ENCODE assay signal across 14 cellular contexts in genomic region chr6:159973406-159973805, GRCh38. TPM values are rescaled to one million over a fixed set of nuclear protein-coding genes. Genes with fewer than 3 reads are reported as not detected.
DNase-seq lines count a peak whose midpoint lies in the region; ATAC-seq, FAIRE-seq and TF ChIP-seq lines count a peak whose summit lies in the region.
"Had no signal": no experiment of that assay in that cellular context is flagged by ENCODE, and none has a peak within 500 bp of the region (broad histone marks: within the 10 kb centered on the region; RNA-seq: fewer than 3 reads in every experiment).

No MANE protein-coding gene starts in this region.

- dilution Hi-C loops in IMR-90 (cut with HindIII; ENCODE audit: low sequenced_read_pairs, unreplicated experiment), result no loop called here

- TF ChIP-seq RAD21 in IMR-90 (IDR thresholded peaks at IDR 0.05; ENCODE audit: low read length) (no peak), GM12878 (IDR thresholded peaks at IDR 0.05; ENCODE audit: insufficient read depth, low read depth, low read length) (no peak)

- peaks cover 73% of the 10 kb centered on the region for H3K4me1 Mint-ChIP-seq in T-helper 1 cell treated with Interleukin-12 subunit alpha and Interleukin-12 subunit beta and Interleukin-4 antibody, amounts not matched to agents 30 μg/mL and 1 μg/mL, for 36 hours (ENCODE audit: low read depth)

- H3K18ac ChIP-seq in IMR-90 (ENCODE audit: low read depth, low read length), result no peak overlapping the region
- H3K18ac ChIP-seq in trophoblast cell (ENCODE audit: low read length), result no peak overlapping the region

- H3K4me3 ChIP-seq in IMR-90 (ENCODE audit: insufficient read depth, low read depth, low read length), result no peak overlapping the region
- no peak overlapping the region for H3K4me3 ChIP-seq in GM12878
- H3K4me3 ChIP-seq in trophoblast cell (ENCODE audit: low read depth, low read length), result no peak overlapping the region

- H3K27me3 ChIP-seq in IMR-90 (ENCODE audit: control insufficient read depth, insufficient read depth, low read length), result no peaks in the 10 kb centered on the region
- H3K27me3 ChIP-seq in GM12878 (replicated peaks in 1 of 2; ENCODE audit: control insufficient read depth in 2 of 2, insufficient read depth in 2 of 2, low read length in 1 of 2), result no peaks in the 10 kb centered on the region
- H3K27me3 ChIP-seq in trophoblast cell (ENCODE audit: insufficient read depth, low read length), result no peaks in the 10 kb centered on the region
- H3K27me3 ChIP-seq: foreskin keratinocyte had no signal

- 0 out of 2 replicates have a peak, but pooled peaks cover 1% of the 10 kb centered on the region for H3K36me3 ChIP-seq in IMR-90 (ENCODE audit: control insufficient read depth, insufficient read depth, low read length)
- no peaks in the 10 kb centered on the region for H3K36me3 ChIP-seq in GM12878 (ENCODE audit: control insufficient read depth in 2 of 2, insufficient read depth in 2 of 2, low read length in 1 of 2)
- peaks cover 0 to 7% of the 10 kb centered on the region in 2 experiments for H3K36me3 ChIP-seq in trophoblast cell (ENCODE audit: control insufficient read depth in 1 of 2, insufficient read depth in 2 of 2, low read length in 2 of 2)

- H3K27me3 Mint-ChIP-seq in T-helper 1 cell treated with Interleukin-12 subunit alpha and Interleukin-12 subunit beta and Interleukin-4 antibody, amounts not matched to agents 30 μg/mL and 1 μg/mL, for 36 hours (ENCODE audit: low read depth), result no peaks in the 10 kb centered on the region

- H3K9me3 ChIP-seq in IMR-90 (ENCODE audit: control insufficient read depth, insufficient read depth, low read length), result no peaks in the 10 kb centered on the region
- no peaks in the 10 kb centered on the region for H3K9me3 ChIP-seq in GM12878 (replicated peaks; ENCODE audit: control insufficient read depth, insufficient read depth, low read length)
- no peaks in the 10 kb centered on the region for H3K9me3 ChIP-seq in trophoblast cell (ENCODE audit: insufficient read depth, low read depth, low read length)

- peak overlapping the region; percentile 61 for H3K4me3 Mint-ChIP-seq in T-helper 1 cell treated with Interleukin-12 subunit alpha and Interleukin-12 subunit beta and Interleukin-4 antibody, amounts not matched to agents 30 μg/mL and 1 μg/mL, for 36 hours

- no peak for TF ChIP-seq EP300 in GM12878 (IDR thresholded peaks at IDR 0.05; ENCODE audit: borderline replicate concordance in 1 of 2, control insufficient read depth in 1 of 2, low read depth in 2 of 2, low read length in 2 of 2)

- H3K4ac ChIP-seq in IMR-90 (ENCODE audit: low read depth, low read length), result no peak overlapping the region
- peak overlapping the region; percentile 66 for H3K4ac ChIP-seq in trophoblast cell (ENCODE audit: low read depth, low read length)

- BruUV-seq in IMR-90 (replicated peaks; lab: Mats Ljungman, UMichigan) (no TSS peak), GM12878 (replicated peaks; lab: Mats Ljungman, UMichigan) (no TSS peak)

- peaks cover 93% of the 10 kb centered on the region for H3K79me2 ChIP-seq in GM12878 (ENCODE audit: control insufficient read depth, insufficient read depth, low read length)
- peaks cover 35% of the 10 kb centered on the region for H3K79me2 ChIP-seq in trophoblast cell (ENCODE audit: control insufficient read depth, insufficient read depth, low read length, poor library complexity)

- H3K9ac ChIP-seq in IMR-90 (ENCODE audit: low read depth, low read length) (no peak overlapping the region), GM12878 (ENCODE audit: control insufficient read depth, insufficient read depth, low read length) (no peak overlapping the region), trophoblast cell (ENCODE audit: low read length) (no peak overlapping the region)

- H3K23ac ChIP-seq in IMR-90 (ENCODE audit: low read depth, low read length), result no peak overlapping the region
- H3K23ac ChIP-seq in trophoblast cell (ENCODE audit: low read length), result no peak overlapping the region

- FAIRE-seq in GM12878 (lab: Jason Lieb, UNC), result no peak
- FAIRE-seq: colon, H54 had no signal

- H2BK120ac ChIP-seq in IMR-90 (ENCODE audit: low read depth, low read length) (no peak overlapping the region), trophoblast cell (ENCODE audit: insufficient read depth, low read length, poor library complexity) (no peak overlapping the region)

- no peak overlapping the region for H2AK9ac ChIP-seq in IMR-90 (replicated peaks; ENCODE audit: low read depth, low read length, poor library complexity)

- CTCF ChIA-PET in IMR-90 (lab: Yijun Ruan, JAX), result interaction anchor here (1.0 to 1.4 kb wide), 2 partner anchors 28 to 115 kb away, joined by 3 to 4 read pairs; no protein-coding TSS in a partner anchor
- CTCF ChIA-PET in GM12878 (lab: Yijun Ruan, JAX), result interaction anchor here (1.0 to 1.9 kb wide), 3 partner anchors 9 to 43 kb away, joined by 3 to 7 read pairs (median 4); no protein-coding TSS in a partner anchor

- intact Hi-C loops in IMR-90 (cut with micrococcal nuclease) (loop anchor here (5.0 kb wide), 1 partner anchor 34 kb away; no protein-coding TSS in a partner anchor), GM12878 (cut with micrococcal nuclease; ENCODE audit: unreplicated experiment) (loop anchor here (5.0 to 10.0 kb wide), 2 partner anchors 186 to 929 kb away; partner anchors contain the start of genes TAGAP and TCP1)

- TF ChIP-seq POLR2A in IMR-90 (IDR thresholded peaks at IDR 0.05; ENCODE audit: low read depth, low read length) (no peak), GM12878 (IDR thresholded peaks at IDR 0.05; ENCODE audit: low read depth, low read length) (no peak)

- no peak overlapping the region for H4K5ac ChIP-seq in IMR-90 (ENCODE audit: low read depth, low read length)

- no peak for TF ChIP-seq CTCF in IMR-90 (conservative IDR thresholded peaks at IDR 0.05; ENCODE audit: low read depth, low read length)
- no peak for TF ChIP-seq CTCF in GM12878 (IDR thresholded peaks at IDR 0.05 in 2 of 3, conservative IDR thresholded peaks at IDR 0.05 in 1 of 3; ENCODE audit: control insufficient read depth in 2 of 3, extremely low read depth in 1 of 3, insufficient read depth in 1 of 3, low read depth in 3 of 3, low read length in 3 of 3)

- in situ Hi-C loops in IMR-90 (cut with MboI; ENCODE audit: low sequenced_read_pairs), result loop anchor here (25.0 kb wide), 1 partner anchor 286 kb away; the partner anchor contains the start of gene SOD2
- in situ Hi-C loops in GM12878 (cut with MboI), result no loop called here

- H4K91ac ChIP-seq in IMR-90 (ENCODE audit: insufficient read depth, low read depth, low read length) (no peak overlapping the region), trophoblast cell (ENCODE audit: low read depth, low read length) (no peak overlapping the region)

- no CpG with 5 or more reads among the region's 2 CpGs for WGBS in IMR-90 (ENCODE audit: extremely low coverage in 2 of 2, insufficient read length in 1 of 2), 2 experiments
- WGBS in GM12878 (ENCODE audit: insufficient coverage, insufficient replicate concordance, low lambda C conversion rate, missing lambda C conversion rate), result 100% methylated on average over 2 of the region's 2 CpGs
- WGBS in trophoblast cell (ENCODE audit: extremely low coverage, insufficient coverage, insufficient read length), result no CpG with 5 or more reads among the region's 2 CpGs

- H2AK5ac ChIP-seq in IMR-90 (ENCODE audit: low read depth, low read length) (no peak overlapping the region), trophoblast cell (ENCODE audit: low read length) (no peak overlapping the region)

- DNase-seq in T-helper 1 cell, result no peak
- peak; percentile 30 for DNase-seq in IMR-90
- DNase-seq in GM12878 (ENCODE audit: low read depth, low spot score), result no peak
- DNase-seq in trophoblast cell, result no peak
- DNase-seq in stimulated activated CD4-positive, alpha-beta T cell treated with anti-CD3 and anti-CD28 coated beads, Interleukin-4, amount 100 ng/mL, for 24 hours, result no peak
- DNase-seq in activated CD8-positive, alpha-beta memory T cell treated with anti-CD3 and anti-CD28 coated beads, Interleukin-2, amount 50 U/mL, for 48 hours, result no peak
- DNase-seq: NCI-H187; nucleus accumbens; stimulated activated CD4-positive, alpha-beta T cell treated with anti-CD3 and anti-CD28 coated beads, Interleukin-2, amount 100 ng/mL, for 24 hours had no signal

- H4K12ac ChIP-seq in trophoblast cell (ENCODE audit: low read depth, low read length), result no peak overlapping the region

- SMC1A ChIA-PET in GM12878 (lab: Charles Lee; ENCODE audit: uncharacterized antibody, unreplicated experiment), result interaction anchor here (0.9 to 15.0 kb wide), 10 partner anchors 8 to 1027 kb away, joined by 3 to 95 read pairs (median 4); no protein-coding TSS in a partner anchor

- H3K27ac ChIP-seq in IMR-90 (ENCODE audit: insufficient read depth, low read length) (no peak overlapping the region), GM12878 (ENCODE audit: control insufficient read depth, insufficient read depth) (no peak overlapping the region), trophoblast cell (ENCODE audit: low read depth, low read length) (no peak overlapping the region)

- POLR2A ChIA-PET in IMR-90 (lab: Charles Lee; ENCODE audit: unreplicated experiment) (no interaction called here), GM12878 (lab: Charles Lee) (interaction anchor here (1.3 to 8.4 kb wide), 4 partner anchors 7 to 65 kb away, joined by 3 to 92 read pairs (median 11); no protein-coding TSS in a partner anchor)

- H3K56ac ChIP-seq in IMR-90 (ENCODE audit: extremely low read depth, insufficient read depth, low read length), result no peak overlapping the region

- no peaks in the 10 kb centered on the region for H3K9me3 Mint-ChIP-seq in T-helper 1 cell treated with Interleukin-12 subunit alpha and Interleukin-12 subunit beta and Interleukin-4 antibody, amounts not matched to agents 30 μg/mL and 1 μg/mL, for 36 hours

- H2AFZ ChIP-seq in IMR-90 (replicated peaks; ENCODE audit: low read length, poor library complexity) (no peak overlapping the region), GM12878 (ENCODE audit: control insufficient read depth, low read depth, low read length) (no peak overlapping the region), trophoblast cell (ENCODE audit: insufficient read depth, low read length, poor library complexity) (no peak overlapping the region)

- peak overlapping the region; percentile 86 for H3K27ac Mint-ChIP-seq in T-helper 1 cell treated with Interleukin-12 subunit alpha and Interleukin-12 subunit beta and Interleukin-4 antibody, amounts not matched to agents 30 μg/mL and 1 μg/mL, for 36 hours

- ATAC-seq in IMR-90 (ENCODE audit: low read depth) (no peak), GM12878 (no peak), GM21423 (IDR thresholded peaks at IDR 0.05; ENCODE audit: unreplicated experiment) (no peak)

- H2BK12ac ChIP-seq in trophoblast cell (ENCODE audit: low read length), result no peak overlapping the region

- H4K20me1 ChIP-seq in IMR-90 (ENCODE audit: insufficient read depth, low read length), result peaks cover 69% of the 10 kb centered on the region
- H4K20me1 ChIP-seq in GM12878 (ENCODE audit: control insufficient read depth, insufficient read depth), result no peaks in the 10 kb centered on the region

- no peak overlapping the region for H2BK20ac ChIP-seq in IMR-90 (ENCODE audit: low read depth, low read length)

- H4K8ac ChIP-seq in IMR-90 (ENCODE audit: low read depth in 2 of 2, low read length in 2 of 2) (no peak overlapping the region), trophoblast cell (ENCODE audit: low read depth, low read length) (no peak overlapping the region)

- no peak overlapping the region for H2BK15ac ChIP-seq in IMR-90 (ENCODE audit: low read depth, low read length)

- no peak overlapping the region for H3K14ac ChIP-seq in IMR-90 (replicated peaks; ENCODE audit: low read depth, low read length)
- no peak overlapping the region for H3K14ac ChIP-seq in trophoblast cell (ENCODE audit: low read length)

- H3K36me3 Mint-ChIP-seq in T-helper 1 cell treated with Interleukin-12 subunit alpha and Interleukin-12 subunit beta and Interleukin-4 antibody, amounts not matched to agents 30 μg/mL and 1 μg/mL, for 36 hours (ENCODE audit: low read depth), result peaks cover 14% of the 10 kb centered on the region

- H2BK5ac ChIP-seq in IMR-90 (ENCODE audit: low read depth, low read length, poor library complexity, severe bottlenecking) (no peak overlapping the region), trophoblast cell (ENCODE audit: low read depth, low read length, poor library complexity) (no peak overlapping the region)

- RAD21 ChIA-PET in GM12878 (lab: Charles Lee; ENCODE audit: unreplicated experiment), result interaction anchor here (0.6 to 2.6 kb wide), 7 partner anchors 8 to 253 kb away, joined by 3 to 14 read pairs (median 4); no protein-coding TSS in a partner anchor

- peaks cover 21% of the 10 kb centered on the region for H3K4me1 ChIP-seq in IMR-90 (ENCODE audit: control insufficient read depth, insufficient read depth, low read length)
- H3K4me1 ChIP-seq in GM12878 (ENCODE audit: control insufficient read depth, insufficient read depth, low read length), result peaks cover 21% of the 10 kb centered on the region
- peaks cover 12 to 23% of the 10 kb centered on the region in 2 experiments for H3K4me1 ChIP-seq in trophoblast cell (ENCODE audit: control insufficient read depth in 1 of 2, insufficient read depth in 2 of 2, low read length in 2 of 2)

- H3K9me1 ChIP-seq in IMR-90 (ENCODE audit: insufficient read depth, low read length), result peaks cover 22% of the 10 kb centered on the region

- H3K4me2 ChIP-seq in IMR-90 (ENCODE audit: low read depth, low read length) (no peak overlapping the region), GM12878 (ENCODE audit: control insufficient read depth, insufficient read depth) (peak overlapping the region; percentile 51), trophoblast cell (ENCODE audit: low read length) (no peak overlapping the region)

- H3K79me1 ChIP-seq in IMR-90 (ENCODE audit: low read depth in 1 of 2, low read length in 2 of 2) (peaks cover 39 to 74% of the 10 kb centered on the region in 2 experiments), trophoblast cell (ENCODE audit: low read length) (peaks cover 9% of the 10 kb centered on the region)

RNA-seq across cellular contexts. Expression of gene IGF2R, which starts 4.5 kb away (rescaled TPM):
- total RNA-seq in IMR-90 (2012; rRNA removed) (33.2 and 38.6 TPM in 2 replicates), GM12878 (2014; rRNA removed) (20.7 and 21.9 TPM in 2 replicates), GM12878 (2014; rRNA removed; fragmentation: Illumina TruSeq; extraction: Trizol) (15.2 and 16.2 TPM in 2 replicates), GM12878 (2021) (36.6 and 40.1 TPM in 2 replicates)
- polyA plus RNA-seq in IMR-90 (2012; rRNA removed) (37.2 and 41.4 TPM in 2 replicates), GM12878 (2011; rRNA removed) (15.1 and 18.5 TPM in 2 replicates), GM12878 (2014; fragmentation: Illumina TruSeq; extraction: Trizol) (27.0 and 29.2 TPM in 2 replicates), GM12878 (2014; fragmentation: Nextera tagmentation; extraction: Ambion mirVana) (1 to 10 TPM in 1 of 2 experiments, under 1 TPM in 1; 1.00 to 1.5 TPM), GM12878 (2014; rRNA removed) (17.3 and 20.1 TPM in 2 replicates), GM12878 (2016; fragmentation: Nextera tagmentation; extraction: Ambion mirVana) (1 to 10 TPM; 4.2 to 5.1 TPM)
- 20.4 and 27.1 TPM in 2 replicates for polyA plus RNA-seq in IMR-90 (2012; cell fraction: cytosol; rRNA removed)
- polyA plus RNA-seq in IMR-90 (2012; cell fraction: nucleus; rRNA removed; ENCODE audit: low replicate concordance), result 24.9 and 43.2 TPM in 2 replicates
- 139 and 144 TPM in 2 replicates for total RNA-seq in GM12878 (2013; cell fraction: nucleolus; rRNA removed)
- polyA plus RNA-seq in GM12878 (2011; ENCODE audit: low read depth), result 15.5 TPM
- 14.1 and 21.9 TPM in 2 replicates for polyA plus RNA-seq in GM12878 (2011; cell fraction: cytosol; rRNA removed)
- 69.3 and 71.8 TPM in 2 replicates for polyA plus RNA-seq in GM12878 (2011; cell fraction: nucleus; rRNA removed)
- 20.5 and 26.8 TPM in 2 replicates for polyA plus RNA-seq in GM12878 (2012)
- polyA minus RNA-seq in GM12878 (2011; rRNA and poly(A)+ RNA removed), result 70.2 and 87.9 TPM in 2 replicates
- polyA minus RNA-seq in GM12878 (2011; cell fraction: cytosol; rRNA and poly(A)+ RNA removed), result 23.8 and 44.1 TPM in 2 replicates
- polyA minus RNA-seq in GM12878 (2011; cell fraction: nucleus; rRNA and poly(A)+ RNA removed), result 111 and 165 TPM in 2 replicates
- polyA plus RNA-seq in trophoblast cell (2013), result 42.7 and 44.7 TPM in 2 replicates
